Comparison of ENCODE assay signal across 19 cellular contexts in the genomic region with DNA sequence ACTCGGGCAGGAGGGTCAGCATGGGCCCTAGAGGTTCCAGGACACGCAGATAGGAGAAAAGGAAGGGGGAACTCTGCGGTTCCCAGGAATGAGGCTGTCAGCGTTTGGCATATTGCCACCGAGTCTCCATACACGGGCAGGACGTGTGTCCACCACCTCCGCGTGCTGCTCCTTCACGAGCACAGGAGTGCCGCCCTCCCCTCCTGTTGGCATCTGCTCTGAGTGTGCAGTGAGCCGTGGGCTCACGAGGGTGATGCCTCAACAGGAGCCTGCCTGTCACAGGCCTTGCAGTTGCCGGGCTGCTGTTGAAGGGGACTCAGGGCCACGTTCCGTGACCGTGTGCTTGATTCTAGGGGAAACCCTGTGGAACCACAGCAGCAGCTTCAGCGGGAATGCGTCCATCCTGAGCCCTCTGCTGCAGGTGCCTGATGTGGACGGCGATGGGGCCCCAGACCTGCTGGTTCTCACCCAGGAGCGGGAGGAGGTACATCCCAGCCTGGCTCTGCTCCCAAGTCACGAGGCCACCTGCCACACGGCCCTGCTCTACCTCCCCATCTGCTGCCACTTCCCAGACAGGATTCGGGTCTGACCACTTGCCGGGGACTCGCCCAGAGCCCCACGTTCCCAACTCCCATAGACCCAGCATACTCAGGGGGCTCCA. TPM values are rescaled to one million over a fixed set of nuclear protein-coding genes. Genes with fewer than 3 reads are reported as not detected.
"Had no signal": no experiment of that assay in that cellular context is flagged by ENCODE, and none has a peak within 500 bp of the region (broad histone marks: within the 10 kb centered on the region; RNA-seq: fewer than 3 reads in every experiment).

No MANE protein-coding gene starts in this region.

- ATAC-seq: activated CD4-positive, alpha-beta T cell treated with anti-CD3 and anti-CD28 coated beads for 36 hours; activated CD8-positive, alpha-beta T cell treated with anti-CD3 and anti-CD28 coated beads for 36 hours; activated T-cell treated with anti-CD3 and anti-CD28 coated beads, Interleukin-2, amount 50 U/mL, for 4 hours; gastrocnemius medialis; left lung; psoas muscle; right lobe of liver; WTC11 had no signal

- H3K4me3 ChIP-seq: gastrocnemius medialis, heart left ventricle, left lung, psoas muscle, right lobe of liver, suprapubic skin had no signal

- H3K27me3 ChIP-seq: brain microvascular endothelial cell, gastrocnemius medialis, heart left ventricle, left lung, right lobe of liver, suprapubic skin had no signal

- H3K4me1 ChIP-seq: heart left ventricle, left lung, psoas muscle, right lobe of liver had no signal

- DNase-seq: activated CD4-positive, alpha-beta T cell treated with anti-CD3 and anti-CD28 coated beads for 36 hours; activated CD8-positive, alpha-beta T cell treated with anti-CD3 and anti-CD28 coated beads for 36 hours; activated naive CD4-positive, alpha-beta T cell treated with anti-CD3 and anti-CD28 coated beads for 36 hours; activated T-cell treated with anti-CD3 and anti-CD28 coated beads, Interleukin-2, amount 50 U/mL, for 4 hours; brain microvascular endothelial cell; cortex of kidney; effector CD4-positive, alpha-beta T cell; gastrocnemius medialis; heart left ventricle; kidney; left lung; mammary epithelial cell; psoas muscle; small intestine; stimulated activated CD4-positive, alpha-beta T cell treated with anti-CD3 and anti-CD28 coated beads, Interleukin-15, amount 100 ng/mL, for 24 hours; stimulated activated CD4-positive, alpha-beta T cell treated with anti-CD3 and anti-CD28 coated beads, Interleukin-2, amount 100 ng/mL, for 48 hours had no signal

- H3K9me3 ChIP-seq: gastrocnemius medialis, heart left ventricle, left lung, psoas muscle, right lobe of liver, suprapubic skin had no signal

- H3K27ac ChIP-seq: brain microvascular endothelial cell, gastrocnemius medialis, heart left ventricle, left lung, psoas muscle, right lobe of liver, suprapubic skin had no signal

RNA-seq across cellular contexts. Expression of a gene that starts 14.6 kb away (rescaled TPM):
- total RNA-seq: activated CD8-positive, alpha-beta T cell treated with anti-CD3 and anti-CD28 coated beads for 36 hours had no signal

RNA-seq across cellular contexts. Expression of a gene that starts 19.2 kb away (rescaled TPM):
- total RNA-seq: activated CD4-positive, alpha-beta T cell treated with anti-CD3 and anti-CD28 coated beads for 36 hours; activated CD8-positive, alpha-beta T cell treated with anti-CD3 and anti-CD28 coated beads for 36 hours; activated naive CD4-positive, alpha-beta T cell treated with anti-CD3 and anti-CD28 coated beads for 36 hours; activated T-cell treated with anti-CD3 and anti-CD28 coated beads, Interleukin-2, amount 50 U/mL, for 4 hours; mammary epithelial cell; right lobe of liver; suprapubic skin had no signal
- polyA plus RNA-seq: mammary epithelial cell had no signal

RNA-seq across cellular contexts. Expression of a gene that starts 21.8 kb away (rescaled TPM):
- total RNA-seq: activated CD4-positive, alpha-beta T cell treated with anti-CD3 and anti-CD28 coated beads for 36 hours; activated CD8-positive, alpha-beta T cell treated with anti-CD3 and anti-CD28 coated beads for 36 hours; activated naive CD4-positive, alpha-beta T cell treated with anti-CD3 and anti-CD28 coated beads for 36 hours; activated T-cell treated with anti-CD3 and anti-CD28 coated beads, Interleukin-2, amount 50 U/mL, for 4 hours; kidney; mammary epithelial cell; right lobe of liver; suprapubic skin had no signal
- polyA plus RNA-seq: mammary epithelial cell had no signal
